Comparison of ENCODE assay signal across 1 cellular context in genomic region chr1:28887835-28888682, GRCh38.
A peak's percentile ranks its signal among the peaks of the same experiment; 100 is the strongest.
TF ChIP-seq lines count a peak whose summit lies in the region.

No MANE protein-coding gene starts in this region.

TF ChIP-seq in K562, 482 proteins besides CTCF, POLR2A, EP300 and RAD21 (continued from another document and continues in another):
- TF ChIP-seq, protein P1, sequence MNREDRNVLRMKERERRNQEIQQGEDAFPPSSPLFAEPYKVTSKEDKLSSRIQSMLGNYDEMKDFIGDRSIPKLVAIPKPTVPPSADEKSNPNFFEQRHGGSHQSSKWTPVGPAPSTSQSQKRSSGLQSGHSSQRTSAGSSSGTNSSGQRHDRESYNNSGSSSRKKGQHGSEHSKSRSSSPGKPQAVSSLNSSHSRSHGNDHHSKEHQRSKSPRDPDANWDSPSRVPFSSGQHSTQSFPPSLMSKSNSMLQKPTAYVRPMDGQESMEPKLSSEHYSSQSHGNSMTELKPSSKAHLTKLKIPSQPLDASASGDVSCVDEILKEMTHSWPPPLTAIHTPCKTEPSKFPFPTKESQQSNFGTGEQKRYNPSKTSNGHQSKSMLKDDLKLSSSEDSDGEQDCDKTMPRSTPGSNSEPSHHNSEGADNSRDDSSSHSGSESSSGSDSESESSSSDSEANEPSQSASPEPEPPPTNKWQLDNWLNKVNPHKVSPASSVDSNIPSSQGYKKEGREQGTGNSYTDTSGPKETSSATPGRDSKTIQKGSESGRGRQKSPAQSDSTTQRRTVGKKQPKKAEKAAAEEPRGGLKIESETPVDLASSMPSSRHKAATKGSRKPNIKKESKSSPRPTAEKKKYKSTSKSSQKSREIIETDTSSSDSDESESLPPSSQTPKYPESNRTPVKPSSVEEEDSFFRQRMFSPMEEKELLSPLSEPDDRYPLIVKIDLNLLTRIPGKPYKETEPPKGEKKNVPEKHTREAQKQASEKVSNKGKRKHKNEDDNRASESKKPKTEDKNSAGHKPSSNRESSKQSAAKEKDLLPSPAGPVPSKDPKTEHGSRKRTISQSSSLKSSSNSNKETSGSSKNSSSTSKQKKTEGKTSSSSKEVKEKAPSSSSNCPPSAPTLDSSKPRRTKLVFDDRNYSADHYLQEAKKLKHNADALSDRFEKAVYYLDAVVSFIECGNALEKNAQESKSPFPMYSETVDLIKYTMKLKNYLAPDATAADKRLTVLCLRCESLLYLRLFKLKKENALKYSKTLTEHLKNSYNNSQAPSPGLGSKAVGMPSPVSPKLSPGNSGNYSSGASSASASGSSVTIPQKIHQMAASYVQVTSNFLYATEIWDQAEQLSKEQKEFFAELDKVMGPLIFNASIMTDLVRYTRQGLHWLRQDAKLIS (CRISPR knock-in tag; IDR thresholded peaks at IDR 0.05), result no peak
- TF ChIP-seq ZNF583 (CRISPR knock-in tag; IDR thresholded peaks at IDR 0.05), result 0 out of 2 replicates have a peak, but pooled peaks have one; percentile 10
- TF ChIP-seq ARNT (IDR thresholded peaks at IDR 0.05), result no peak
- TF ChIP-seq KLF16 (IDR thresholded peaks at IDR 0.05), result no peak
- TF ChIP-seq, protein P2, sequence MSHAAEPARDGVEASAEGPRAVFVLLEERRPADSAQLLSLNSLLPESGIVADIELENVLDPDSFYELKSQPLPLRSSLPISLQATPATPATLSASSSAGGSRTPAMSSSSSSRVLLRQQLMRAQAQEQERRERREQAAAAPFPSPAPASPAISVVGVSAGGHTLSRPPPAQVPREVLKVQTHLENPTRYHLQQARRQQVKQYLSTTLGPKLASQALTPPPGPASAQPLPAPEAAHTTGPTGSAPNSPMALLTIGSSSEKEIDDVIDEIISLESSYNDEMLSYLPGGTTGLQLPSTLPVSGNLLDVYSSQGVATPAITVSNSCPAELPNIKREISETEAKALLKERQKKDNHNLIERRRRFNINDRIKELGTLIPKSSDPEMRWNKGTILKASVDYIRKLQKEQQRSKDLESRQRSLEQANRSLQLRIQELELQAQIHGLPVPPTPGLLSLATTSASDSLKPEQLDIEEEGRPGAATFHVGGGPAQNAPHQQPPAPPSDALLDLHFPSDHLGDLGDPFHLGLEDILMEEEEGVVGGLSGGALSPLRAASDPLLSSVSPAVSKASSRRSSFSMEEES (CRISPR knock-in tag; IDR thresholded peaks at IDR 0.05), result no peak
- peak; percentile 54; the same call in 1 of the 2 replicates for TF ChIP-seq SP1 (CRISPR knock-in tag; IDR thresholded peaks at IDR 0.05)
- TF ChIP-seq, protein P3, sequence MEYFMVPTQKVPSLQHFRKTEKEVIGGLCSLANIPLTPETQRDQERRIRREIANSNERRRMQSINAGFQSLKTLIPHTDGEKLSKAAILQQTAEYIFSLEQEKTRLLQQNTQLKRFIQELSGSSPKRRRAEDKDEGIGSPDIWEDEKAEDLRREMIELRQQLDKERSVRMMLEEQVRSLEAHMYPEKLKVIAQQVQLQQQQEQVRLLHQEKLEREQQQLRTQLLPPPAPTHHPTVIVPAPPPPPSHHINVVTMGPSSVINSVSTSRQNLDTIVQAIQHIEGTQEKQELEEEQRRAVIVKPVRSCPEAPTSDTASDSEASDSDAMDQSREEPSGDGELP (CRISPR knock-in tag; IDR thresholded peaks at IDR 0.05; ENCODE audit: borderline replicate concordance), result peak; percentile 39; the same call in 1 of the 2 replicates
- no peak for TF ChIP-seq SRF (CRISPR knock-in tag; IDR thresholded peaks at IDR 0.05)
- TF ChIP-seq CBX8 (IDR thresholded peaks at IDR 0.05; ENCODE audit: borderline replicate concordance, extremely low read depth, low read depth, low read length, poor library complexity, severe bottlenecking), result no peak
- TF ChIP-seq ZNF263 (CRISPR knock-in tag; IDR thresholded peaks at IDR 0.05; ENCODE audit: borderline replicate concordance), result peak; percentile 98
- no peak for TF ChIP-seq ARID3B (CRISPR knock-in tag; IDR thresholded peaks at IDR 0.05; ENCODE audit: borderline replicate concordance)
- TF ChIP-seq PHB (CRISPR knock-in tag; IDR thresholded peaks at IDR 0.05), result 0 out of 2 replicates have a peak, but pooled peaks have one; percentile 37
- no peak for TF ChIP-seq ATF7 (IDR thresholded peaks at IDR 0.05)
- peak; percentile 38; the same call in 1 of the 2 replicates for TF ChIP-seq ZNF592 (IDR thresholded peaks at IDR 0.05)
- TF ChIP-seq, protein P4, sequence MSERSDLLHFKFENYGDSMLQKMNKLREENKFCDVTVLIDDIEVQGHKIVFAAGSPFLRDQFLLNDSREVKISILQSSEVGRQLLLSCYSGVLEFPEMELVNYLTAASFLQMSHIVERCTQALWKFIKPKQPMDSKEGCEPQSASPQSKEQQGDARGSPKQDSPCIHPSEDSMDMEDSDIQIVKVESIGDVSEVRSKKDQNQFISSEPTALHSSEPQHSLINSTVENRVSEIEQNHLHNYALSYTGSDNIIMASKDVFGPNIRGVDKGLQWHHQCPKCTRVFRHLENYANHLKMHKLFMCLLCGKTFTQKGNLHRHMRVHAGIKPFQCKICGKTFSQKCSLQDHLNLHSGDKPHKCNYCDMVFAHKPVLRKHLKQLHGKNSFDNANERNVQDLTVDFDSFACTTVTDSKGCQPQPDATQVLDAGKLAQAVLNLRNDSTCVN (CRISPR knock-in tag; IDR thresholded peaks at IDR 0.05), result 0 out of 2 replicates have a peak, but pooled peaks have one; percentile 42
- TF ChIP-seq, protein P5, sequence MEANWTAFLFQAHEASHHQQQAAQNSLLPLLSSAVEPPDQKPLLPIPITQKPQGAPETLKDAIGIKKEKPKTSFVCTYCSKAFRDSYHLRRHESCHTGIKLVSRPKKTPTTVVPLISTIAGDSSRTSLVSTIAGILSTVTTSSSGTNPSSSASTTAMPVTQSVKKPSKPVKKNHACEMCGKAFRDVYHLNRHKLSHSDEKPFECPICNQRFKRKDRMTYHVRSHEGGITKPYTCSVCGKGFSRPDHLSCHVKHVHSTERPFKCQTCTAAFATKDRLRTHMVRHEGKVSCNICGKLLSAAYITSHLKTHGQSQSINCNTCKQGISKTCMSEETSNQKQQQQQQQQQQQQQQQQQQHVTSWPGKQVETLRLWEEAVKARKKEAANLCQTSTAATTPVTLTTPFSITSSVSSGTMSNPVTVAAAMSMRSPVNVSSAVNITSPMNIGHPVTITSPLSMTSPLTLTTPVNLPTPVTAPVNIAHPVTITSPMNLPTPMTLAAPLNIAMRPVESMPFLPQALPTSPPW (CRISPR knock-in tag; IDR thresholded peaks at IDR 0.05), result peak; percentile 83; the same call in 1 of the 2 replicates
- TF ChIP-seq, protein P6, sequence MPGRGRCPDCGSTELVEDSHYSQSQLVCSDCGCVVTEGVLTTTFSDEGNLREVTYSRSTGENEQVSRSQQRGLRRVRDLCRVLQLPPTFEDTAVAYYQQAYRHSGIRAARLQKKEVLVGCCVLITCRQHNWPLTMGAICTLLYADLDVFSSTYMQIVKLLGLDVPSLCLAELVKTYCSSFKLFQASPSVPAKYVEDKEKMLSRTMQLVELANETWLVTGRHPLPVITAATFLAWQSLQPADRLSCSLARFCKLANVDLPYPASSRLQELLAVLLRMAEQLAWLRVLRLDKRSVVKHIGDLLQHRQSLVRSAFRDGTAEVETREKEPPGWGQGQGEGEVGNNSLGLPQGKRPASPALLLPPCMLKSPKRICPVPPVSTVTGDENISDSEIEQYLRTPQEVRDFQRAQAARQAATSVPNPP (IDR thresholded peaks at IDR 0.05; ENCODE audit: borderline replicate concordance, insufficient read depth, insufficient read length), result no peak
- TF ChIP-seq ZKSCAN3 (CRISPR knock-in tag; IDR thresholded peaks at IDR 0.05), result no peak
- TF ChIP-seq RBBP5 (IDR thresholded peaks at IDR 0.05; ENCODE audit: borderline replicate concordance, insufficient read depth, low read length, poor library complexity, severe bottlenecking), result peak; percentile 20
- TF ChIP-seq XRCC5 (IDR thresholded peaks at IDR 0.05; ENCODE audit: low read depth, low read length), result 0 out of 2 replicates have a peak, but pooled peaks have one; percentile 16
- TF ChIP-seq, protein P7, sequence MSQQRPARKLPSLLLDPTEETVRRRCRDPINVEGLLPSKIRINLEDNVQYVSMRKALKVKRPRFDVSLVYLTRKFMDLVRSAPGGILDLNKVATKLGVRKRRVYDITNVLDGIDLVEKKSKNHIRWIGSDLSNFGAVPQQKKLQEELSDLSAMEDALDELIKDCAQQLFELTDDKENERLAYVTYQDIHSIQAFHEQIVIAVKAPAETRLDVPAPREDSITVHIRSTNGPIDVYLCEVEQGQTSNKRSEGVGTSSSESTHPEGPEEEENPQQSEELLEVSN (IDR thresholded peaks at IDR 0.05; ENCODE audit: borderline replicate concordance in 1 of 2, extremely low read depth in 1 of 2, insufficient read depth in 1 of 2, insufficient read length in 1 of 2, low read depth in 1 of 2, low read length in 1 of 2, poor library complexity in 1 of 2, severe bottlenecking in 1 of 2), result peak in 1 of 2 experiments; percentile 38
- TF ChIP-seq CC2D1A (IDR thresholded peaks at IDR 0.05), result 0 out of 2 replicates have a peak, but pooled peaks have one; percentile 31
- 0 out of 2 replicates have a peak, but pooled peaks have one; percentile 14 for TF ChIP-seq SMAD4 (CRISPR knock-in tag; conservative IDR thresholded peaks at IDR 0.05)
- 0 out of 2 replicates have a peak, but pooled peaks have one; percentile 16 for TF ChIP-seq MIER1 (IDR thresholded peaks at IDR 0.05; ENCODE audit: low read depth)
- TF ChIP-seq PHF8 (IDR thresholded peaks at IDR 0.05; ENCODE audit: borderline replicate concordance, low read length), result no peak
